In genomic region chr12:119052001-119052400, GRCh38 we compare ENCODE assay signal across 26 cellular contexts.
"Had no signal": no experiment of that assay in that cellular context is flagged by ENCODE, and none has a peak within 500 bp of the region (broad histone marks: within the 10 kb centered on the region; RNA-seq: fewer than 3 reads in every experiment).

No MANE protein-coding gene starts in this region.

- H3K36me3 ChIP-seq: adrenal gland, breast epithelium had no signal

- H3K27me3 ChIP-seq: adrenal gland, body of pancreas, breast epithelium had no signal

- H3K27ac ChIP-seq: adrenal gland, body of pancreas, breast epithelium, VCaP had no signal

- H3K4me3 ChIP-seq: adrenal gland, body of pancreas, breast epithelium had no signal

- DNase-seq: activated B cell treated with CpG ODN at 0.5 μM for 24 hours; activated CD4-positive, alpha-beta memory T cell treated with anti-CD3 and anti-CD28 coated beads for 36 hours; activated CD4-positive, alpha-beta T cell treated with anti-CD3 and anti-CD28 coated beads for 4 hours; activated CD4-positive, alpha-beta T cell treated with anti-CD3 and anti-CD28 coated beads, Interleukin-2, amount 50 U/mL, for 1 hour; activated CD4-positive, CD25-positive, alpha-beta regulatory T cell treated with anti-CD3 and anti-CD28 coated beads, Interleukin-2, amount 50 U/mL, for 72 hours; activated CD8-positive, alpha-beta memory T cell treated with anti-CD3 and anti-CD28 coated beads, Interleukin-2, amount 50 U/mL, for 4 hours; activated gamma-delta T cell treated with Interleukin-2 at 50 U/mL for 16 hours; activated naive CD4-positive, alpha-beta T cell treated with anti-CD3 and anti-CD28 coated beads for 36 hours; activated T-cell treated with anti-CD3 and anti-CD28 coated beads for 4 hours; activated T-cell treated with anti-CD3 and anti-CD28 coated beads, Interleukin-2, amount 50 U/mL, for 4 hours; adrenal gland; body of pancreas; NCI-H1092 treated with DMSO at 0.1 percent for 48 hours; NCI-H146; NCI-H187; NCI-H2029 treated with DMSO at 0.1 percent for 48 hours; NCI-H345; NCI-H524 treated with DMSO at 0.1 percent for 48 hours; OCI-M1; Right ventricle myocardium superior; SW 1271; T-helper 1 cell; T-helper 2 cell; T-helper 9 cell had no signal

- H3K9me3 ChIP-seq: adrenal gland, body of pancreas had no signal

- H3K4me1 ChIP-seq: adrenal gland, body of pancreas, breast epithelium had no signal
